ENCODE assay signal across 22 cellular contexts in the genomic region with DNA sequence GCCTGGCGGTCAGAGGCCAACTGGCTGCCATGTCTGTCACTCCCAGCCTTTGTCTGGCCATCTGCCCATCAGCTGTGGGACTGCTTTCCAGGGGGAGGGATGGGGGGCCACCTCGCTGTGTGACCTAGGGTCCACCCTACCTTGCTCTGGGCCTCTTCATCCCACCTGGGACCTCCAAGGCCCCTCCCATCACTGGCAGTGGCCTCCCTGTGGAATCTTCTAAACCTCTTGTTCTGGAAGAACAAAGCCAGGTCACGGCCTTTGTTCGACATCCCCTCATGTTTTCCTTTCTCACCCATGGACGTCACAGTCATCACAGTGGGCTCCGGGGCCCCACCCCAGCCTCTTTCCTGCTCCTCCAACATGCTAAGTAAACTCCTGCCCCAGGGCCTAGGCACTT. TPM values are rescaled to one million over a fixed set of nuclear protein-coding genes. Genes with fewer than 3 reads are reported as not detected.
DNase-seq lines count a peak whose midpoint lies in the region; ATAC-seq, FAIRE-seq and TF ChIP-seq lines count a peak whose summit lies in the region.
"Had no signal": no experiment of that assay in that cellular context is flagged by ENCODE, and none has a peak within 500 bp of the region (broad histone marks: within the 10 kb centered on the region; RNA-seq: fewer than 3 reads in every experiment).

No MANE protein-coding gene starts in this region.

- 11% methylated on average over 5 of the region's 6 CpGs for WGBS in K562 (ENCODE audit: insufficient coverage, low coverage, missing lambda C conversion rate)
- 67 to 80% methylated on average over 6 of the region's 6 CpGs for WGBS in thyroid gland, 2 donors

- peak overlapping the region; percentile 82 for H3K4me3 Mint-ChIP-seq in glutamatergic neuron (ENCODE audit: unreplicated experiment)
- peak overlapping the region; percentile 26 for H3K4me3 Mint-ChIP-seq in neural progenitor cell
- no peak overlapping the region for H3K4me3 Mint-ChIP-seq in activated CD4-positive, alpha-beta memory T cell treated with anti-CD3 and anti-CD28 coated beads for 36 hours
- H3K4me3 Mint-ChIP-seq: brain, natural killer cell had no signal

- TF ChIP-seq EP300 in K562 (IDR thresholded peaks at IDR 0.05; ENCODE audit: low read length): no peak

- H2AFZ ChIP-seq in K562 (ENCODE audit: low read depth, low read length): no peak overlapping the region
- H2AFZ ChIP-seq in neural progenitor cell (replicated peaks): no peak overlapping the region

- H3K9ac ChIP-seq in K562 (ENCODE audit: insufficient read depth in 1 of 2, low read depth in 2 of 2, low read length in 2 of 2): no peak overlapping the region
- no peak overlapping the region for H3K9ac ChIP-seq in neural progenitor cell

- in situ Hi-C loops in K562 (cut with MboI): no loop called here

- H3K79me2 ChIP-seq in K562 (ENCODE audit: control insufficient read depth, insufficient read depth, low read length) (no peaks in the 10 kb centered on the region), neural progenitor cell (ENCODE audit: low read depth) (no peaks in the 10 kb centered on the region)

- H3K4me3 ChIP-seq in K562 (no peak overlapping the region), neural progenitor cell (no peak overlapping the region), thyroid gland (replicated peaks in 1 of 3) (no peak overlapping the region)

- H3K27me3 ChIP-seq in K562 (ENCODE audit: control insufficient read depth in 2 of 2, insufficient read depth in 2 of 2, low read length in 2 of 2) (peaks cover 15 to 70% of the 10 kb centered on the region in 2 experiments; a peak in 4 of 5 replicates), neural progenitor cell (peaks cover 5% of the 10 kb centered on the region), thyroid gland (no peaks in the 10 kb centered on the region)

- H3K27ac ChIP-seq in K562 (ENCODE audit: extremely low read depth, low read depth, low read length) (no peak overlapping the region), neural progenitor cell (no peak overlapping the region), thyroid gland (peak overlapping the region in 2 of 3 donors; percentile 68 to 82)
- H3K27ac ChIP-seq: VCaP had no signal

- H3K27me3 Mint-ChIP-seq in glutamatergic neuron (ENCODE audit: unreplicated experiment) (peaks cover 22% of the 10 kb centered on the region), neural progenitor cell (ENCODE audit: insufficient read depth, low read depth) (peaks cover 10% of the 10 kb centered on the region)
- H3K27me3 Mint-ChIP-seq in activated CD4-positive, alpha-beta memory T cell treated with anti-CD3 and anti-CD28 coated beads for 36 hours: peaks cover 2% of the 10 kb centered on the region

- H4K20me1 ChIP-seq in K562 (replicated peaks; ENCODE audit: control insufficient read depth, insufficient read depth, low read length) (0 out of 2 replicates have a peak, but pooled peaks cover 3% of the 10 kb centered on the region), neural progenitor cell (ENCODE audit: low read depth) (no peaks in the 10 kb centered on the region)

- H3K4me2 ChIP-seq in K562 (ENCODE audit: insufficient read depth, low read length) (no peak overlapping the region), neural progenitor cell (peak overlapping the region; percentile 22)

- H3K9me3 Mint-ChIP-seq in glutamatergic neuron (ENCODE audit: unreplicated experiment) (peaks cover 31% of the 10 kb centered on the region), neural progenitor cell (no peaks in the 10 kb centered on the region)
- no peaks in the 10 kb centered on the region for H3K9me3 Mint-ChIP-seq in activated CD4-positive, alpha-beta memory T cell treated with anti-CD3 and anti-CD28 coated beads for 36 hours
- H3K9me3 Mint-ChIP-seq: activated naive CD4-positive, alpha-beta T cell treated with anti-CD3 and anti-CD28 coated beads, Interleukin-2, amount 50 U/mL, for 72 hours; natural killer cell had no signal

- DNase-seq in K562 (ENCODE audit: extremely low read depth in 1 of 4, low spot score in 3 of 4): no peak
- DNase-seq in glutamatergic neuron: peak; percentile 63
- DNase-seq in neural progenitor cell (ENCODE audit: low spot score): peak; percentile 40
- no peak for DNase-seq in thyroid gland
- DNase-seq in NCI-H748 treated with DMSO at 0.1 percent for 48 hours (lab: John Stamatoyannopoulos, UW): no peak
- no peak for DNase-seq in HEK293T (ENCODE audit: extremely low spot score)
- no peak for DNase-seq in activated CD4-positive, alpha-beta memory T cell treated with anti-CD3 and anti-CD28 coated beads for 36 hours
- DNase-seq: activated CD4-positive, alpha-beta T cell treated with anti-CD3 and anti-CD28 coated beads, Interleukin-2, amount 50 U/mL, for 48 hours; activated T-cell treated with anti-CD3 and anti-CD28 coated beads, Interleukin-2, amount 50 U/mL, for 1 hour; AML-193; erythroblast; HCEC 1CT; mesendoderm; natural killer cell; NCI-H1694 treated with DMSO at 0.1 percent for 48 hours; NCI-H446; stimulated activated naive CD8-positive, alpha-beta T cell treated with anti-CD3 and anti-CD28 coated beads, Interleukin-15, Interleukin-2, amounts not matched to agents 100 U/mL and 50 U/mL, for 24 hours had no signal

- no peak for TF ChIP-seq RAD21 in K562 (CRISPR knock-in tag; conservative IDR thresholded peaks at IDR 0.05 in 1 of 2, IDR thresholded peaks at IDR 0.05 in 1 of 2)

- no peak for ATAC-seq in K562
- ATAC-seq: activated naive CD4-positive, alpha-beta T cell treated with anti-CD3 and anti-CD28 coated beads, Interleukin-2, amount 50 U/mL, for 72 hours; natural killer cell; stimulated activated naive CD8-positive, alpha-beta T cell treated with anti-CD3 and anti-CD28 coated beads, Interleukin-15, Interleukin-2, amounts not matched to agents 100 U/mL and 50 U/mL, for 24 hours had no signal

- H3K9me1 ChIP-seq in K562 (ENCODE audit: control insufficient read depth, insufficient read depth, low read length): no peaks in the 10 kb centered on the region

- H3K9me3 ChIP-seq in K562 (replicated peaks; ENCODE audit: control insufficient read depth, insufficient read depth, low read depth, low read length) (no peaks in the 10 kb centered on the region), neural progenitor cell (ENCODE audit: low read depth) (no peaks in the 10 kb centered on the region), thyroid gland (no peaks in the 10 kb centered on the region)

- peaks cover 0 to 8% of the 10 kb centered on the region in 2 experiments; a peak in 2 of 5 replicates for H3K4me1 ChIP-seq in K562 (replicated peaks in 1 of 2; ENCODE audit: control insufficient read depth in 2 of 2, insufficient read depth in 2 of 2, low read length in 2 of 2)
- H3K4me1 ChIP-seq in neural progenitor cell: peaks cover 28% of the 10 kb centered on the region
- peaks cover 43 to 62% of the 10 kb centered on the region in 2 donors for H3K4me1 ChIP-seq in thyroid gland

- no peak for TF ChIP-seq CTCF in K562 (IDR thresholded peaks at IDR 0.05 in 2 of 3, conservative IDR thresholded peaks at IDR 0.05 in 1 of 3; ENCODE audit: insufficient read depth in 2 of 3, low read depth in 1 of 3, low read length in 3 of 3)
- no peak for TF ChIP-seq CTCF in glutamatergic neuron (IDR thresholded peaks at IDR 0.05; ENCODE audit: partially characterized antibody, unreplicated experiment)
- TF ChIP-seq CTCF in neural progenitor cell (IDR thresholded peaks at IDR 0.05): no peak
- TF ChIP-seq CTCF in thyroid gland (IDR thresholded peaks at IDR 0.05): no peak

- CTCF ChIA-PET in K562 (lab: Yijun Ruan, JAX; ENCODE audit: low intra/inter-chr PET ratio): no interaction called here
- CTCF ChIA-PET in HEK293T (lab: Yijun Ruan, JAX): no interaction called here
- CTCF ChIA-PET in activated CD4-positive, alpha-beta memory T cell treated with anti-CD3 and anti-CD28 coated beads for 36 hours (lab: Charles Lee): no interaction called here

- no peaks in the 10 kb centered on the region for H3K36me3 ChIP-seq in K562 (ENCODE audit: control insufficient read depth, insufficient read depth, low read length)
- H3K36me3 ChIP-seq in neural progenitor cell: no peaks in the 10 kb centered on the region
- no peaks in the 10 kb centered on the region for H3K36me3 ChIP-seq in thyroid gland

- intact Hi-C loops in K562 (cut with micrococcal nuclease): no loop called here
- intact Hi-C loops in thyroid gland (cut with DNase I): no loop called here
- intact Hi-C loops in activated CD4-positive, alpha-beta memory T cell treated with anti-CD3 and anti-CD28 coated beads for 36 hours (cut with micrococcal nuclease): no loop called here

- H3K4me1 Mint-ChIP-seq in glutamatergic neuron (ENCODE audit: low read depth, unreplicated experiment) (peaks cover 46% of the 10 kb centered on the region), neural progenitor cell (peaks cover 37% of the 10 kb centered on the region)
- no peaks in the 10 kb centered on the region for H3K4me1 Mint-ChIP-seq in activated CD4-positive, alpha-beta memory T cell treated with anti-CD3 and anti-CD28 coated beads for 36 hours (ENCODE audit: low read depth)
- H3K4me1 Mint-ChIP-seq: natural killer cell had no signal

- no peak for TF ChIP-seq POLR2A in K562 (conservative IDR thresholded peaks at IDR 0.05)
- TF ChIP-seq POLR2A in thyroid gland (IDR thresholded peaks at IDR 0.05): no peak

- H3K36me3 Mint-ChIP-seq in glutamatergic neuron (ENCODE audit: unreplicated experiment): peaks cover 4% of the 10 kb centered on the region
- peaks cover 2% of the 10 kb centered on the region for H3K36me3 Mint-ChIP-seq in neural progenitor cell
- no peaks in the 10 kb centered on the region for H3K36me3 Mint-ChIP-seq in activated CD4-positive, alpha-beta memory T cell treated with anti-CD3 and anti-CD28 coated beads for 36 hours
- H3K36me3 Mint-ChIP-seq: activated naive CD4-positive, alpha-beta T cell treated with anti-CD3 and anti-CD28 coated beads, Interleukin-2, amount 50 U/mL, for 72 hours; natural killer cell had no signal

- FAIRE-seq in K562 (lab: Jason Lieb, UNC): no peak

- peaks cover 4% of the 10 kb centered on the region for H3F3A ChIP-seq in neural progenitor cell (ENCODE audit: low read depth)

- H3K27ac Mint-ChIP-seq in glutamatergic neuron (ENCODE audit: unreplicated experiment) (peak overlapping the region; percentile 100), neural progenitor cell (no peak overlapping the region)
- H3K27ac Mint-ChIP-seq in activated CD4-positive, alpha-beta memory T cell treated with anti-CD3 and anti-CD28 coated beads for 36 hours: no peak overlapping the region
- H3K27ac Mint-ChIP-seq: activated naive CD4-positive, alpha-beta T cell treated with anti-CD3 and anti-CD28 coated beads, Interleukin-2, amount 50 U/mL, for 72 hours; natural killer cell had no signal

- no TSS peak for BruUV-seq in K562 (replicated peaks; lab: Mats Ljungman, UMichigan)

- POLR2A ChIA-PET in K562 (lab: Yijun Ruan, JAX) (interaction anchor here (0.6 to 0.7 kb wide), 2 partner anchors 17 to 376 kb away, joined by 3 read pairs; no protein-coding TSS in a partner anchor), HEK293T (lab: Yijun Ruan, JAX) (no interaction called here)
- POLR2A ChIA-PET in activated CD4-positive, alpha-beta memory T cell treated with anti-CD3 and anti-CD28 coated beads for 36 hours (lab: Charles Lee): no interaction called here

RNA-seq across cellular contexts. Expression of gene SPNS2, which starts 24.0 kb away (rescaled TPM):
- not detected in 2 replicates for total RNA-seq in K562 (2011; cell fraction: chromatin; rRNA removed; ENCODE audit: low replicate concordance)
- not detected in 2 replicates for total RNA-seq in K562 (2011; cell fraction: nucleolus; rRNA removed)
- not detected in 2 replicates for total RNA-seq in K562 (2011; cell fraction: nucleoplasm; rRNA removed)
- total RNA-seq in K562 (2014; rRNA removed): not detected in 2 replicates
- total RNA-seq in K562 (2014; rRNA removed; fragmentation: Illumina TruSeq; extraction: Trizol): not detected in 2 replicates
- total RNA-seq in K562 (2015; rRNA removed; fragmentation: Illumina TruSeq; extraction: Trizol): not detected in 2 replicates
- total RNA-seq in K562 (2021): 0.07 TPM in 1 of 2 replicates, not detected in the other
- polyA plus RNA-seq in K562 (2011; rRNA removed): 0.06 TPM in 1 of 2 replicates, not detected in the other
- polyA plus RNA-seq in K562 (2011; cell fraction: cytosol; rRNA removed): 0.03 and 0.07 TPM in 2 replicates
- not detected in 2 replicates for polyA plus RNA-seq in K562 (2011; cell fraction: nucleus; rRNA removed)
- polyA plus RNA-seq in K562 (2012): 0.12 and 0.76 TPM in 2 replicates
- not detected in 2 replicates for polyA plus RNA-seq in K562 (2014; fragmentation: Illumina TruSeq; extraction: Trizol)
- not detected for polyA plus RNA-seq in K562 (2014; fragmentation: Nextera tagmentation; extraction: Ambion mirVana)
- not detected in 2 replicates for polyA plus RNA-seq in K562 (2014; rRNA removed)
- not detected in 2 replicates for polyA minus RNA-seq in K562 (2011; rRNA and poly(A)+ RNA removed)
- polyA minus RNA-seq in K562 (2011; cell fraction: cytosol; rRNA and poly(A)+ RNA removed): not detected in 2 replicates
- polyA minus RNA-seq in K562 (2011; cell fraction: nucleus; rRNA and poly(A)+ RNA removed): not detected in 2 replicates
- 73.0 TPM for total RNA-seq in glutamatergic neuron (ENCODE audit: unreplicated experiment)
- total RNA-seq in neural progenitor cell (ENCODE audit: low replicate concordance): 0.34 and 1.7 TPM in 2 replicates
- 10 to 100 TPM in 1 of 4 donors, 1 to 10 TPM in 3; 5.6 to 16.3 (median 8.1) TPM for total RNA-seq in thyroid gland
- total RNA-seq in activated CD4-positive, alpha-beta memory T cell treated with anti-CD3 and anti-CD28 coated beads for 36 hours: under 1 TPM; 0.15 to 0.24 TPM

RNA-seq across cellular contexts. Expression of gene MYBBP1A, which starts 32.5 kb away (rescaled TPM):
- total RNA-seq in K562 (2011; cell fraction: chromatin; rRNA removed; ENCODE audit: low replicate concordance): 95.2 and 270 TPM in 2 replicates
- 174 and 191 TPM in 2 replicates for total RNA-seq in K562 (2011; cell fraction: nucleolus; rRNA removed)
- total RNA-seq in K562 (2011; cell fraction: nucleoplasm; rRNA removed): 98.3 and 111 TPM in 2 replicates
- 109 and 132 TPM in 2 replicates for total RNA-seq in K562 (2014; rRNA removed)
- total RNA-seq in K562 (2014; rRNA removed; fragmentation: Illumina TruSeq; extraction: Trizol): 19.8 and 23.3 TPM in 2 replicates
- total RNA-seq in K562 (2015; rRNA removed; fragmentation: Illumina TruSeq; extraction: Trizol): 47.2 and 47.6 TPM in 2 replicates
- 107 and 114 TPM in 2 replicates for total RNA-seq in K562 (2021)
- polyA plus RNA-seq in K562 (2011; rRNA removed): 17.7 and 32.4 TPM in 2 replicates
- polyA plus RNA-seq in K562 (2011; cell fraction: cytosol; rRNA removed): 16.3 and 33.1 TPM in 2 replicates
- polyA plus RNA-seq in K562 (2011; cell fraction: nucleus; rRNA removed): 131 and 209 TPM in 2 replicates
- 37.2 and 61.4 TPM in 2 replicates for polyA plus RNA-seq in K562 (2012)
- 70.7 and 73.8 TPM in 2 replicates for polyA plus RNA-seq in K562 (2014; fragmentation: Illumina TruSeq; extraction: Trizol)
- polyA plus RNA-seq in K562 (2014; fragmentation: Nextera tagmentation; extraction: Ambion mirVana): 1 to 10 TPM; 2.0 to 2.4 TPM
- polyA plus RNA-seq in K562 (2014; rRNA removed): 69.7 and 77.2 TPM in 2 replicates
- 23.5 and 30.7 TPM in 2 replicates for polyA minus RNA-seq in K562 (2011; rRNA and poly(A)+ RNA removed)
- 53.6 and 56.5 TPM in 2 replicates for polyA minus RNA-seq in K562 (2011; cell fraction: cytosol; rRNA and poly(A)+ RNA removed)
- polyA minus RNA-seq in K562 (2011; cell fraction: nucleus; rRNA and poly(A)+ RNA removed): 54.6 and 62.6 TPM in 2 replicates
- 44.8 TPM for total RNA-seq in glutamatergic neuron (ENCODE audit: unreplicated experiment)
- 17.4 and 44.6 TPM in 2 replicates for total RNA-seq in neural progenitor cell (ENCODE audit: low replicate concordance)
- total RNA-seq in thyroid gland: 10 to 100 TPM; 23.5 to 50.2 (median 37.6) TPM
- 10 to 100 TPM; 66.6 to 70.8 TPM for total RNA-seq in activated CD4-positive, alpha-beta memory T cell treated with anti-CD3 and anti-CD28 coated beads for 36 hours

RNA-seq across cellular contexts. Expression of gene GGT6, which starts 37.7 kb away (rescaled TPM):
- not detected in 2 replicates for total RNA-seq in K562 (2011; cell fraction: chromatin; rRNA removed; ENCODE audit: low replicate concordance)
- not detected in 2 replicates for total RNA-seq in K562 (2011; cell fraction: nucleolus; rRNA removed)
- total RNA-seq in K562 (2011; cell fraction: nucleoplasm; rRNA removed): not detected in 2 replicates
- total RNA-seq in K562 (2014; rRNA removed) (not detected in 2 replicates), K562 (2014; rRNA removed; fragmentation: Illumina TruSeq; extraction: Trizol) (not detected in 2 replicates), K562 (2015; rRNA removed; fragmentation: Illumina TruSeq; extraction: Trizol) (not detected in 2 replicates), K562 (2021) (0.09 TPM in 1 of 2 replicates, not detected in the other), glutamatergic neuron (ENCODE audit: unreplicated experiment) (not detected), neural progenitor cell (ENCODE audit: low replicate concordance) (not detected in 2 replicates), thyroid gland (1 to 10 TPM in 1 of 4 donors, under 1 TPM in 1, not detected in 2; 0.56 to 1.3 TPM)
- polyA plus RNA-seq in K562 (2011; rRNA removed) (not detected in 2 replicates), K562 (2014; fragmentation: Illumina TruSeq; extraction: Trizol) (not detected in 2 replicates), K562 (2014; fragmentation: Nextera tagmentation; extraction: Ambion mirVana) (not detected), K562 (2014; rRNA removed) (0.42 TPM in 1 of 2 replicates, not detected in the other)
- polyA plus RNA-seq in K562 (2011; cell fraction: cytosol; rRNA removed): not detected in 2 replicates
- not detected in 2 replicates for polyA plus RNA-seq in K562 (2011; cell fraction: nucleus; rRNA removed)
- polyA plus RNA-seq in K562 (2012): not detected in 2 replicates
- not detected in 2 replicates for polyA minus RNA-seq in K562 (2011; rRNA and poly(A)+ RNA removed)
- polyA minus RNA-seq in K562 (2011; cell fraction: cytosol; rRNA and poly(A)+ RNA removed): not detected in 2 replicates
- not detected in 2 replicates for polyA minus RNA-seq in K562 (2011; cell fraction: nucleus; rRNA and poly(A)+ RNA removed)
- total RNA-seq in activated CD4-positive, alpha-beta memory T cell treated with anti-CD3 and anti-CD28 coated beads for 36 hours: not detected
- total RNA-seq: activated naive CD4-positive, alpha-beta T cell treated with anti-CD3 and anti-CD28 coated beads, Interleukin-2, amount 50 U/mL, for 72 hours; G401; glomerular endothelial cell; natural killer cell had no signal

Comparison
In these comparisons a context has a peak if more than half of its experiments do, and no peak if none do; other contexts are left out.
1. DNase-seq: peak in glutamatergic neuron (single experiment) and neural progenitor cell (single experiment); none in K562 (0 of 4), thyroid gland (0 of 2), NCI-H748 treated with DMSO at 0.1 percent for 48 hours (single experiment), HEK293T (single experiment) and activated CD4-positive, alpha-beta memory T cell treated with anti-CD3 and anti-CD28 coated beads for 36 hours (single experiment).
2. H3K27ac ChIP-seq: peak in thyroid gland (2 of 3); none in K562 (single experiment) and neural progenitor cell (single experiment).